8 cellular contexts compared by ENCODE assay signal in genomic region chr1:214602764-214603657, GRCh38. TPM values are rescaled to one million over a fixed set of nuclear protein-coding genes. Genes with fewer than 3 reads are reported as not detected.
DNase-seq lines count a peak whose midpoint lies in the region; ATAC-seq and TF ChIP-seq lines count a peak whose summit lies in the region.

Gene CENPF, plus strand, starts transcription at chr1:214603195. Its CDS starts 10,560 bp downstream, at chr1:214613755.

- intact Hi-C loops in PC-9 (cut with micrococcal nuclease; ENCODE audit: unreplicated experiment): loop anchor here (1.0 to 2.0 kb wide), 2 partner anchors 52 to 222 kb away; partner anchors contain the start of gene PTPN14

- no peaks in the 10 kb centered on the region for H3K9me2 ChIP-seq in PC-9 (ENCODE audit: insufficient read depth)

- peak within 1 kb of the TSS; percentile 92 for H3K4me2 ChIP-seq in PC-9

- H3K79me2 ChIP-seq in PC-9 (ENCODE audit: low read depth): peaks cover 49% of the 10 kb centered on the region

- H3K4me1 ChIP-seq in PC-9 (replicated peaks; ENCODE audit: insufficient read depth) (peaks cover 12% of the 10 kb centered on the region), muscle layer of duodenum (ENCODE audit: control insufficient read depth in 1 of 2, insufficient read depth in 2 of 2, low read length in 2 of 2) (peaks cover 0 to 10% of the 10 kb centered on the region in 2 donors)

- CTCF ChIA-PET in PC-9 (lab: Charles Lee): interaction anchor here (0.7 to 1.0 kb wide), 2 partner anchors 388 to 389 kb away, joined by 3 to 6 read pairs; no protein-coding TSS in a partner anchor

- no peak for TF ChIP-seq CTCF in PC-9 (conservative IDR thresholded peaks at IDR 0.05)

- H2AFZ ChIP-seq in PC-9: peak within 1 kb of the TSS; percentile 82

- H3K27ac ChIP-seq in PC-9 (no peak within 1 kb of the TSS), muscle layer of duodenum (ENCODE audit: low read length) (peak within 1 kb of the TSS; percentile 14)

- no peaks in the 10 kb centered on the region for H3K36me3 ChIP-seq in PC-9 (ENCODE audit: low read depth)
- no peaks in the 10 kb centered on the region for H3K36me3 ChIP-seq in muscle layer of duodenum (ENCODE audit: control insufficient read depth in 1 of 2, insufficient read depth in 2 of 2, low read length in 2 of 2)

- POLR2A ChIA-PET in PC-9 (lab: Charles Lee; ENCODE audit: unreplicated experiment): interaction anchor here (0.6 to 0.8 kb wide), 5 partner anchors 48 to 271 kb away, joined by 3 to 8 read pairs (median 3); no protein-coding TSS in a partner anchor

- ATAC-seq in GM21619 (IDR thresholded peaks at IDR 0.05; ENCODE audit: unreplicated experiment): peak; percentile 100
- ATAC-seq in esophagus mucosa: peak; percentile 100

- DNase-seq in DMS53 treated with DMSO at 0.1 percent for 48 hours (lab: John Stamatoyannopoulos, UW; ENCODE audit: unreplicated experiment) (peak; percentile 99), PC-9 (peak; percentile 96 to 97)
- peak; percentile 99 for DNase-seq in Jurkat, Clone E6-1 (ENCODE audit: low read depth, low spot score)
- DNase-seq in activated T-cell treated with anti-CD3 and anti-CD28 coated beads, Interleukin-2, amount 50 U/mL, for 1 hour: peak; percentile 91
- DNase-seq in stimulated activated CD8-positive, alpha-beta memory T cell treated with anti-CD3 and anti-CD28 coated beads, Interleukin-7, amount 100 ng/mL, for 4 hours (ENCODE audit: low read depth in 2 of 2): peak; percentile 86 to 93

- H3K4me3 ChIP-seq in Jurkat, Clone E6-1 (ENCODE audit: low read length): peak within 1 kb of the TSS; percentile 94
- H3K4me3 ChIP-seq in PC-9 (peak within 1 kb of the TSS; percentile 74), muscle layer of duodenum (ENCODE audit: low read depth in 1 of 2, low read length in 2 of 2) (peak within 1 kb of the TSS; percentile 81 to 97)

- H4K20me1 ChIP-seq in PC-9 (ENCODE audit: insufficient read depth): no peaks in the 10 kb centered on the region

- H3F3A ChIP-seq in PC-9 (ENCODE audit: insufficient read depth, low read depth): no peaks in the 10 kb centered on the region

- BruUV-seq in PC-9 (replicated peaks; lab: Mats Ljungman, UMichigan): TSS peak; percentile 64

- H3K9me3 ChIP-seq in PC-9 (ENCODE audit: insufficient read depth, low read depth) (no peaks in the 10 kb centered on the region), muscle layer of duodenum (ENCODE audit: control insufficient read depth in 1 of 2, low read length in 2 of 2) (no peaks in the 10 kb centered on the region)

- H3K27me3 ChIP-seq in PC-9 (ENCODE audit: insufficient read depth, low read depth): no peaks in the 10 kb centered on the region
- no peaks in the 10 kb centered on the region for H3K27me3 ChIP-seq in muscle layer of duodenum (ENCODE audit: low read depth, low read length)

RNA-seq across cellular contexts. Expression of gene CENPF, which starts in this region (rescaled TPM):
- polyA plus RNA-seq in Jurkat, Clone E6-1 (2012; ENCODE audit: insufficient read depth, insufficient read length): 109 TPM
- total RNA-seq in PC-9 (2021) (102 and 156 TPM in 2 replicates), esophagus mucosa (28.1 TPM)
